19 cellular contexts compared by ENCODE assay signal in the genomic region with DNA sequence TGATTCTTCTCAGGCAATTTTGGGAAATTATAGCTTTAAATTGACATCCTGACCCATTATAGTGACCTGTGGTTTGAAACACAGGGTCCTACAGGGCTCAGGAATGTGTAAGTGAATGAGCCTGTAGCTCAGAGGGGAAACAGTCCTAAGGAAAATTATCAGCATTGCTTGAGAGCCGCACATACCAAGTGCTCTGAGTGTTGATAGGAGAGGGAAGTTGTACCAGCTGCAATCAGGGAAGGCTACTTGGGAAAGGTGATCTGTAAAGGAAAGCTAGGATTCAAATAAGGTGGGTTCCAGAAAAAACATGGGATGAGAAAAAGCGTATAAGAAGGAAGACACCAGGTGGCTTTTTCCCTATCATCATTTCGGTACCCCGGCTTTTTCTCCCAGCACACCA.
"Had no signal": no experiment of that assay in that cellular context is flagged by ENCODE, and none has a peak within 500 bp of the region (broad histone marks: within the 10 kb centered on the region; RNA-seq: fewer than 3 reads in every experiment).

No MANE protein-coding gene starts in this region.

- H3K4me3 Mint-ChIP-seq: activated CD8-positive, alpha-beta memory T cell treated with anti-CD3 and anti-CD28 coated beads, Interleukin-2, amount 10 ng/mL, durations not matched to agents 7 days and 5 days; activated naive CD4-positive, alpha-beta T cell treated with anti-CD3 and anti-CD28 coated beads, Interleukin-2, amount 10 ng/mL, durations not matched to agents 7 days and 5 days; mesothelial cell of epicardium; neural progenitor cell; stimulated activated naive B cell treated with anti-CD40 and anti-IgM and Interleukin-4, amounts not matched to agents 10 μg/mL and 1 μg/mL and 100 μg/mL, for 72 hours; T-cell had no signal

- DNase-seq: activated CD4-positive, alpha-beta T cell treated with anti-CD3 and anti-CD28 coated beads, Interleukin-2, amount 50 U/mL, for 48 hours; activated CD4-positive, CD25-positive, alpha-beta regulatory T cell treated with anti-CD3 and anti-CD28 coated beads, Interleukin-2, amount 50 U/mL, for 72 hours; activated CD8-positive, alpha-beta memory T cell treated with anti-CD3 and anti-CD28 coated beads, Interleukin-2, amount 10 ng/mL, durations not matched to agents 7 days and 5 days; activated naive CD4-positive, alpha-beta T cell treated with anti-CD3 and anti-CD28 coated beads, Interleukin-2, amount 10 ng/mL, durations not matched to agents 7 days and 5 days; activated T-cell treated with anti-CD3 and anti-CD28 coated beads, Interleukin-2, amount 50 U/mL, for 1 hour; central memory CD4-positive, alpha-beta T cell; effector CD8-positive, alpha-beta T cell; foreskin keratinocyte; glutamatergic neuron; stimulated activated naive B cell treated with anti-CD40 and anti-IgM and Interleukin-4, amounts not matched to agents 10 μg/mL and 1 μg/mL and 100 μg/mL, for 72 hours; substantia nigra; T-cell; T-helper 9 cell had no signal

- H3K27ac ChIP-seq: foreskin keratinocyte, neural progenitor cell, tibial nerve had no signal

- H3K27ac Mint-ChIP-seq: activated CD8-positive, alpha-beta memory T cell treated with anti-CD3 and anti-CD28 coated beads, Interleukin-2, amount 10 ng/mL, durations not matched to agents 7 days and 5 days; activated naive CD4-positive, alpha-beta T cell treated with anti-CD3 and anti-CD28 coated beads, Interleukin-2, amount 10 ng/mL, durations not matched to agents 7 days and 5 days; activated T-helper 2 cell treated with anti-CD3 and anti-CD28 coated beads, Interferon-gamma antibody, Interleukin-2, Interleukin-4, amounts not matched to agents 10 μg/mL and 5 μg/mL and 100 μg/mL, durations not matched to agents 14 hours and 24 hours and 36 hours; mesothelial cell of epicardium; neural progenitor cell; stimulated activated naive B cell treated with anti-CD40 and anti-IgM and Interleukin-4, amounts not matched to agents 10 μg/mL and 1 μg/mL and 100 μg/mL, for 72 hours; T-cell had no signal

- ATAC-seq: activated CD8-positive, alpha-beta memory T cell treated with anti-CD3 and anti-CD28 coated beads, Interleukin-2, amount 10 ng/mL, durations not matched to agents 7 days and 5 days; foreskin keratinocyte; stimulated activated naive B cell treated with anti-CD40 and anti-IgM and Interleukin-4, amounts not matched to agents 10 μg/mL and 1 μg/mL and 100 μg/mL, for 72 hours; T-cell had no signal

- H3K27me3 Mint-ChIP-seq: activated CD8-positive, alpha-beta memory T cell treated with anti-CD3 and anti-CD28 coated beads, Interleukin-2, amount 10 ng/mL, durations not matched to agents 7 days and 5 days; stimulated activated naive B cell treated with anti-CD40 and anti-IgM and Interleukin-4, amounts not matched to agents 10 μg/mL and 1 μg/mL and 100 μg/mL, for 72 hours; T-cell had no signal

- H3K36me3 Mint-ChIP-seq: activated CD8-positive, alpha-beta memory T cell treated with anti-CD3 and anti-CD28 coated beads, Interleukin-2, amount 10 ng/mL, durations not matched to agents 7 days and 5 days; activated naive CD4-positive, alpha-beta T cell treated with anti-CD3 and anti-CD28 coated beads, Interleukin-2, amount 10 ng/mL, durations not matched to agents 7 days and 5 days; mesothelial cell of epicardium; neural progenitor cell; stimulated activated naive B cell treated with anti-CD40 and anti-IgM and Interleukin-4, amounts not matched to agents 10 μg/mL and 1 μg/mL and 100 μg/mL, for 72 hours; T-cell had no signal

- H3K9me3 Mint-ChIP-seq: activated naive CD4-positive, alpha-beta T cell treated with anti-CD3 and anti-CD28 coated beads, Interleukin-2, amount 10 ng/mL, durations not matched to agents 7 days and 5 days; activated T-helper 2 cell treated with anti-CD3 and anti-CD28 coated beads, Interferon-gamma antibody, Interleukin-2, Interleukin-4, amounts not matched to agents 10 μg/mL and 5 μg/mL and 100 μg/mL, durations not matched to agents 14 hours and 24 hours and 36 hours; mesothelial cell of epicardium; neural progenitor cell; stimulated activated naive B cell treated with anti-CD40 and anti-IgM and Interleukin-4, amounts not matched to agents 10 μg/mL and 1 μg/mL and 100 μg/mL, for 72 hours; T-cell had no signal

- H3K4me3 ChIP-seq: lung, neural progenitor cell, pancreas, tibial nerve had no signal

- H3K27me3 ChIP-seq: foreskin keratinocyte, pancreas, tibial nerve had no signal

- H3K36me3 ChIP-seq: neural progenitor cell, pancreas, tibial nerve had no signal
